ENCODE assay signal across 9 cellular contexts in the genomic region with DNA sequence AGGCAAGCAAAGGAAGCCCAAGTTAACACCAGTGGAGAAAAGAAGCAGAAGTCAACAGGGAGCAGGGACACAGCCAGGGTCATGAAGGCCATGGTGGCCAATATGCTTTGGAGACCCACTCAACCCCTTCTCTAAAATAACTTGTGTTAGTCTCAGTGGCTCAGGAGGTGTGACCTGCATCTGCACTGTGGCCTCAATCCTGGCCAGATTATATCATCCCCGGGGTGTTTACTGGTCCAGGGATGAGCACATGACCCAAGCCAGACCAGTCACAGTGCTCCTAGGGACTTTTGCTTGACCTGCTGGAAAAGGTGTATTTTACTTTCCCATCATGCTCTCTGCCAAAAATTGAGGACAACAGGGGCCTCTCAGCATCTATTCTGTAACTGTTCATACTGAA.
DNase-seq lines count a peak whose midpoint lies in the region; ATAC-seq and TF ChIP-seq lines count a peak whose summit lies in the region.
"Had no signal": no experiment of that assay in that cellular context is flagged by ENCODE, and none has a peak within 500 bp of the region (broad histone marks: within the 10 kb centered on the region; RNA-seq: fewer than 3 reads in every experiment).

No MANE protein-coding gene starts in this region.

- TF ChIP-seq CTCF in chondrocyte (IDR thresholded peaks at IDR 0.05): no peak

- peaks cover 12% of the 10 kb centered on the region for H3K36me3 Mint-ChIP-seq in chondrocyte (ENCODE audit: low read depth)

- peaks cover 52% of the 10 kb centered on the region for H3K4me1 Mint-ChIP-seq in chondrocyte (ENCODE audit: low read depth)

- H3K36me3 ChIP-seq in subcutaneous abdominal adipose tissue (ENCODE audit: control insufficient read depth in 5 of 5, insufficient read depth in 5 of 5, low read length in 5 of 5): peaks cover 3 to 57% (median 31%) of the 10 kb centered on the region in 5 donors

- ATAC-seq in GM19463 (IDR thresholded peaks at IDR 0.05; ENCODE audit: unreplicated experiment) (peak; percentile 16), HG03066 (IDR thresholded peaks at IDR 0.05; ENCODE audit: low read depth, unreplicated experiment) (peak; percentile 19), GM18517 (IDR thresholded peaks at IDR 0.05; ENCODE audit: unreplicated experiment) (no peak)

- H3K27ac ChIP-seq in subcutaneous abdominal adipose tissue (ENCODE audit: low read depth, low read length): peak overlapping the region; percentile 86

- no peak overlapping the region for H3K4me3 Mint-ChIP-seq in chondrocyte (ENCODE audit: unreplicated experiment)

- H3K27me3 Mint-ChIP-seq in chondrocyte (ENCODE audit: low read depth): no peaks in the 10 kb centered on the region

- H3K9me3 ChIP-seq in subcutaneous abdominal adipose tissue (ENCODE audit: control insufficient read depth in 5 of 5, low read length in 5 of 5): no peaks in the 10 kb centered on the region

- peaks cover 8 to 20% (median 17%) of the 10 kb centered on the region in 5 donors for H3K4me1 ChIP-seq in subcutaneous abdominal adipose tissue (ENCODE audit: control insufficient read depth in 5 of 5, insufficient read depth in 5 of 5, low read length in 5 of 5)

- no peak for DNase-seq in chondrocyte (ENCODE audit: low spot score)
- DNase-seq in SW480 (ENCODE audit: low spot score): no peak
- DNase-seq in RKO (ENCODE audit: low spot score): no peak
- DNase-seq in NCI-H2171 (lab: John Stamatoyannopoulos, UW): no peak
- DNase-seq: cortex of kidney had no signal

- H3K4me3 ChIP-seq in subcutaneous abdominal adipose tissue (ENCODE audit: low read depth in 1 of 5, low read length in 5 of 5): no peak overlapping the region

- H3K27ac Mint-ChIP-seq in chondrocyte (ENCODE audit: unreplicated experiment): peak overlapping the region; percentile 99

- H3K9me3 Mint-ChIP-seq in chondrocyte (ENCODE audit: low read depth): peaks cover 8% of the 10 kb centered on the region

- H3K27me3 ChIP-seq in subcutaneous abdominal adipose tissue (ENCODE audit: control insufficient read depth in 5 of 5, insufficient read depth in 4 of 5, low read length in 5 of 5): peaks cover 0 to 4% (median 0%) of the 10 kb centered on the region in 5 donors

- no peak overlapping the region for H3K9ac ChIP-seq in subcutaneous abdominal adipose tissue (ENCODE audit: low read length in 5 of 5)
